25 cellular contexts compared by ENCODE assay signal in the genomic region with DNA sequence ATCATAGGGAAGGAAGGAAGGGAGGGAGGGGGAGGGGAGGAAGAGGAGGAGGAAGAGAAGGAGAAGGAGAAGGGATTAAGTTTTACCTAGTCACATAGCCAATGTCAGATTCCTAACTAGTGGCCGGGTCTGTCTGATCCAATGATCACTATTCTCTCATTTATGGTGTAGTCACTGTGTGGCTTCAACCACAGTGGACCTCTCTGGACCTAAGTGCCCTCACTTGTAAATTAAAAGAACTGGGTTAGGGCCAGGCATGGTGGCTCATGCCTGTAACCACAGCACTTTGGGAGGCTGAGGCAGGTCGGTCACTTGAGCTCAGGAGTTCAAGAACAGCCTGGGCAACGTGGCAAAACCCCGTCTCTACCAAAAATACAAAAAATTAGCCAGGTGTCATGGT. TPM values are rescaled to one million over a fixed set of nuclear protein-coding genes. Genes with fewer than 3 reads are reported as not detected.
DNase-seq lines count a peak whose midpoint lies in the region; ATAC-seq and TF ChIP-seq lines count a peak whose summit lies in the region.
"Had no signal": no experiment of that assay in that cellular context is flagged by ENCODE, and none has a peak within 500 bp of the region (broad histone marks: within the 10 kb centered on the region; RNA-seq: fewer than 3 reads in every experiment).

No MANE protein-coding gene starts in this region.

- H3K4me1 Mint-ChIP-seq in chondrocyte (ENCODE audit: low read depth) (peaks cover 82% of the 10 kb centered on the region), nephron progenitor cell (peaks cover 35% of the 10 kb centered on the region)
- peaks cover 14% of the 10 kb centered on the region for H3K4me1 Mint-ChIP-seq in activated T-helper 17 cell treated with anti-CD3 and anti-CD28 coated beads, Interleukin-2, amount 50 U/mL, for 72 hours

- peak overlapping the region; percentile 94 for H3K4ac ChIP-seq in IMR-90 (ENCODE audit: low read depth, low read length)

- H2BK20ac ChIP-seq in IMR-90 (ENCODE audit: low read depth, low read length), result peak overlapping the region; percentile 97

- in situ Hi-C loops in IMR-90 (cut with MboI; ENCODE audit: low sequenced_read_pairs), result loop anchor here (25.0 kb wide), 1 partner anchor 683 kb away; the partner anchor contains the start of genes MEPCE, PPP1R35 and ZCWPW1

- H2BK5ac ChIP-seq in IMR-90 (ENCODE audit: low read depth, low read length, poor library complexity, severe bottlenecking), result peak overlapping the region; percentile 92

- intact Hi-C loops in IMR-90 (cut with micrococcal nuclease), result no loop called here

- H3K4me2 ChIP-seq in IMR-90 (ENCODE audit: low read depth, low read length), result no peak overlapping the region

- peak overlapping the region; percentile 91; the same call in 2 of the 3 replicates for H2BK15ac ChIP-seq in IMR-90 (ENCODE audit: low read depth, low read length)

- TF ChIP-seq RAD21 in IMR-90 (IDR thresholded peaks at IDR 0.05; ENCODE audit: low read length), result no peak

- dilution Hi-C loops in IMR-90 (cut with HindIII; ENCODE audit: low sequenced_read_pairs, unreplicated experiment), result no loop called here

- peak overlapping the region in 1 of 2 experiments; percentile 82 for H4K8ac ChIP-seq in IMR-90 (ENCODE audit: low read depth in 2 of 2, low read length in 2 of 2)

- H3K79me2 ChIP-seq in ACC112 (ENCODE audit: control insufficient read depth, insufficient read depth, low read length, unreplicated experiment), result peaks cover 15% of the 10 kb centered on the region

- H3K56ac ChIP-seq in IMR-90 (ENCODE audit: extremely low read depth, insufficient read depth, low read length), result no peak overlapping the region

- TF ChIP-seq POLR2A in IMR-90 (IDR thresholded peaks at IDR 0.05; ENCODE audit: low read depth, low read length), result no peak

- CTCF ChIA-PET in IMR-90 (lab: Yijun Ruan, JAX), result no interaction called here

- H3K18ac ChIP-seq in IMR-90 (ENCODE audit: low read depth, low read length), result peak overlapping the region; percentile 5; the same call in 1 of the 2 replicates

- POLR2A ChIA-PET in IMR-90 (lab: Charles Lee; ENCODE audit: unreplicated experiment), result no interaction called here

- H3K27me3 Mint-ChIP-seq in chondrocyte (ENCODE audit: low read depth) (no peaks in the 10 kb centered on the region), nephron progenitor cell (ENCODE audit: low read depth, poor library complexity) (peaks cover 12% of the 10 kb centered on the region)
- H3K27me3 Mint-ChIP-seq in activated T-helper 17 cell treated with anti-CD3 and anti-CD28 coated beads, Interleukin-2, amount 50 U/mL, for 72 hours, result peaks cover 40% of the 10 kb centered on the region

- WGBS in IMR-90 (ENCODE audit: extremely low coverage in 2 of 2, insufficient read length in 1 of 2), 2 experiments, result no CpG with 5 or more reads among the region's 4 CpGs

- no peaks in the 10 kb centered on the region for H3K9me3 ChIP-seq in IMR-90 (ENCODE audit: control insufficient read depth, insufficient read depth, low read length)
- H3K9me3 ChIP-seq: esophagus muscularis mucosa, gastrocnemius medialis, lower lobe of right lung, neutrophil had no signal

- H3K27ac Mint-ChIP-seq in chondrocyte (ENCODE audit: unreplicated experiment) (peak overlapping the region; percentile 84), nephron progenitor cell (peak overlapping the region; percentile 69)
- H3K27ac Mint-ChIP-seq in activated T-helper 17 cell treated with anti-CD3 and anti-CD28 coated beads, Interleukin-2, amount 50 U/mL, for 72 hours, result no peak overlapping the region
- H3K27ac Mint-ChIP-seq: activated B cell treated with CpG ODN at 0.5 μM for 24 hours; activated naive CD8-positive, alpha-beta T cell; CD14-positive monocyte; effector memory CD8-positive, alpha-beta T cell had no signal

- H2AFZ ChIP-seq in ACC112 (ENCODE audit: low read length, unreplicated experiment) (no peak overlapping the region), IMR-90 (replicated peaks; ENCODE audit: low read length, poor library complexity) (peak overlapping the region; percentile 8)

- BruUV-seq in IMR-90 (replicated peaks; lab: Mats Ljungman, UMichigan), result no TSS peak

- H4K20me1 ChIP-seq in IMR-90 (ENCODE audit: insufficient read depth, low read length), result no peaks in the 10 kb centered on the region

- peak overlapping the region; percentile 94 for H2AK5ac ChIP-seq in IMR-90 (ENCODE audit: low read depth, low read length)

- DNase-seq in IMR-90 (no peak), chondrocyte (ENCODE audit: low spot score) (no peak), nephron progenitor cell (no peak), NCI-H345 treated with DMSO at 0.1 percent for 48 hours (lab: John Stamatoyannopoulos, UW; ENCODE audit: unreplicated experiment) (no peak)
- DNase-seq: activated B cell treated with CpG ODN at 0.5 μM for 24 hours; activated CD8-positive, alpha-beta memory T cell treated with anti-CD3 and anti-CD28 coated beads, Interleukin-2, amount 50 U/mL, for 48 hours; Calu3; effector memory CD8-positive, alpha-beta T cell; gastrocnemius medialis; lower lobe of right lung; NCI-H1105 treated with DMSO at 0.1 percent for 48 hours; NCI-H2029; NCI-H748 treated with DMSO at 0.1 percent for 48 hours; stimulated activated CD4-positive, alpha-beta T cell treated with anti-CD3 and anti-CD28 coated beads, Interleukin-2, amount 100 ng/mL, for 24 hours had no signal

- TF ChIP-seq CTCF in IMR-90 (conservative IDR thresholded peaks at IDR 0.05; ENCODE audit: low read depth, low read length) (no peak), chondrocyte (IDR thresholded peaks at IDR 0.05) (no peak), nephron progenitor cell (IDR thresholded peaks at IDR 0.05) (no peak)

- H3K14ac ChIP-seq in IMR-90 (replicated peaks; ENCODE audit: low read depth, low read length), result peak overlapping the region; percentile 73

- no peak for ATAC-seq in IMR-90 (ENCODE audit: low read depth)
- ATAC-seq in GM19351 (IDR thresholded peaks at IDR 0.05; ENCODE audit: unreplicated experiment), result no peak
- no peak for ATAC-seq in activated T-helper 17 cell treated with anti-CD3 and anti-CD28 coated beads, Interleukin-2, amount 50 U/mL, for 72 hours (replicated peaks)
- ATAC-seq in HG02981 (IDR thresholded peaks at IDR 0.05; ENCODE audit: unreplicated experiment), result no peak
- ATAC-seq: effector memory CD8-positive, alpha-beta T cell; gastrocnemius medialis; lower lobe of right lung had no signal

- H3K4me3 Mint-ChIP-seq in chondrocyte (ENCODE audit: unreplicated experiment) (no peak overlapping the region), nephron progenitor cell (no peak overlapping the region)
- H3K4me3 Mint-ChIP-seq in activated T-helper 17 cell treated with anti-CD3 and anti-CD28 coated beads, Interleukin-2, amount 50 U/mL, for 72 hours, result no peak overlapping the region
- H3K4me3 Mint-ChIP-seq: activated B cell treated with CpG ODN at 0.5 μM for 24 hours; activated naive CD8-positive, alpha-beta T cell; CD14-positive monocyte; effector memory CD8-positive, alpha-beta T cell had no signal

- H2BK120ac ChIP-seq in IMR-90 (ENCODE audit: low read depth, low read length), result peak overlapping the region; percentile 91

- H3K9me3 Mint-ChIP-seq in chondrocyte (ENCODE audit: low read depth) (no peaks in the 10 kb centered on the region), nephron progenitor cell (no peaks in the 10 kb centered on the region)
- H3K9me3 Mint-ChIP-seq in activated T-helper 17 cell treated with anti-CD3 and anti-CD28 coated beads, Interleukin-2, amount 50 U/mL, for 72 hours, result no peaks in the 10 kb centered on the region
- H3K9me3 Mint-ChIP-seq: activated B cell treated with CpG ODN at 0.5 μM for 24 hours; effector memory CD8-positive, alpha-beta T cell had no signal

- H3K36me3 Mint-ChIP-seq in chondrocyte (ENCODE audit: low read depth) (no peaks in the 10 kb centered on the region), nephron progenitor cell (ENCODE audit: low read depth) (no peaks in the 10 kb centered on the region)
- no peaks in the 10 kb centered on the region for H3K36me3 Mint-ChIP-seq in activated T-helper 17 cell treated with anti-CD3 and anti-CD28 coated beads, Interleukin-2, amount 50 U/mL, for 72 hours (ENCODE audit: low read depth)
- H3K36me3 Mint-ChIP-seq: activated naive CD8-positive, alpha-beta T cell; CD14-positive monocyte had no signal

- peak overlapping the region; percentile 23; the same call in 1 of the 2 replicates for H4K5ac ChIP-seq in IMR-90 (ENCODE audit: low read depth, low read length)

- peaks cover 26% of the 10 kb centered on the region for H3K9me1 ChIP-seq in IMR-90 (ENCODE audit: insufficient read depth, low read length)

- H3K9ac ChIP-seq in IMR-90 (ENCODE audit: low read depth, low read length), result no peak overlapping the region

- H3K27ac ChIP-seq in ACC112 (ENCODE audit: low read depth, low read length) (peak overlapping the region; percentile 100), IMR-90 (ENCODE audit: insufficient read depth, low read length) (no peak overlapping the region; the same call in 1 of the 2 replicates)
- H3K27ac ChIP-seq: lower lobe of right lung, neutrophil had no signal

- peaks cover 68% of the 10 kb centered on the region for H3K4me1 ChIP-seq in ACC112 (ENCODE audit: control insufficient read depth, insufficient read depth, low read length, unreplicated experiment)
- peaks cover 21% of the 10 kb centered on the region for H3K4me1 ChIP-seq in IMR-90 (ENCODE audit: control insufficient read depth, insufficient read depth, low read length)

- H3K36me3 ChIP-seq in ACC112 (ENCODE audit: insufficient read depth, low read length) (no peaks in the 10 kb centered on the region), IMR-90 (ENCODE audit: control insufficient read depth, insufficient read depth, low read length) (no peaks in the 10 kb centered on the region)
- H3K36me3 ChIP-seq: esophagus muscularis mucosa, gastrocnemius medialis, lower lobe of right lung, neutrophil had no signal

- peak overlapping the region; percentile 87 for H4K91ac ChIP-seq in IMR-90 (ENCODE audit: insufficient read depth, low read depth, low read length)

- H3K79me1 ChIP-seq in IMR-90 (ENCODE audit: low read depth in 1 of 2, low read length in 2 of 2), result peaks cover 4 to 35% of the 10 kb centered on the region in 2 experiments; a peak in 2 of 4 replicates

- H3K27me3 ChIP-seq in ACC112 (ENCODE audit: insufficient read depth, low read length), result no peaks in the 10 kb centered on the region
- H3K27me3 ChIP-seq in IMR-90 (ENCODE audit: control insufficient read depth, insufficient read depth, low read length), result no peaks in the 10 kb centered on the region
- H3K27me3 ChIP-seq: esophagus muscularis mucosa had no signal

- peak overlapping the region; percentile 83; the same call in 1 of the 2 replicates for H3K23ac ChIP-seq in IMR-90 (ENCODE audit: low read depth, low read length)

- H3K4me3 ChIP-seq in ACC112 (ENCODE audit: low read depth, low read length), result no peak overlapping the region
- H3K4me3 ChIP-seq in IMR-90 (ENCODE audit: insufficient read depth, low read depth, low read length), result no peak overlapping the region
- H3K4me3 ChIP-seq: esophagus muscularis mucosa, gastrocnemius medialis, lower lobe of right lung, skin epidermis had no signal

- H2AK9ac ChIP-seq in IMR-90 (replicated peaks; ENCODE audit: low read depth, low read length, poor library complexity), result no peak overlapping the region

RNA-seq across cellular contexts. Expression of gene SERPINE1, which starts 6.6 kb away (rescaled TPM):
- total RNA-seq in IMR-90 (2012; rRNA removed) (1,441 and 1,485 TPM in 2 replicates), chondrocyte (794 to 1,203 TPM (median 1,180 TPM) in 3 replicates)
- polyA plus RNA-seq in IMR-90 (2012; rRNA removed), result 2,783 and 2,870 TPM in 2 replicates
- 1,325 and 1,597 TPM in 2 replicates for polyA plus RNA-seq in IMR-90 (2012; cell fraction: cytosol; rRNA removed)
- polyA plus RNA-seq in IMR-90 (2012; cell fraction: nucleus; rRNA removed; ENCODE audit: low replicate concordance), result 924 and 1,074 TPM in 2 replicates
- total RNA-seq in activated T-helper 17 cell treated with anti-CD3 and anti-CD28 coated beads, Interleukin-2, amount 50 U/mL, for 72 hours, result 1 to 10 TPM in 1 of 2 donors, under 1 TPM in 1; 0.30 to 4.5 TPM
- total RNA-seq: activated B cell treated with CpG ODN at 0.5 μM for 24 hours had no signal

RNA-seq across cellular contexts. Expression of gene AP1S1, which starts 34.0 kb away (rescaled TPM):
- 233 and 295 TPM in 2 replicates for total RNA-seq in IMR-90 (2012; rRNA removed)
- polyA plus RNA-seq in IMR-90 (2012; rRNA removed), result 178 and 187 TPM in 2 replicates
- polyA plus RNA-seq in IMR-90 (2012; cell fraction: cytosol; rRNA removed), result 282 and 325 TPM in 2 replicates
- polyA plus RNA-seq in IMR-90 (2012; cell fraction: nucleus; rRNA removed; ENCODE audit: low replicate concordance), result 110 and 121 TPM in 2 replicates
- 55.9 to 60.5 TPM (median 60.4 TPM) in 3 replicates for total RNA-seq in chondrocyte
- 10 to 100 TPM; 27.4 to 59.8 TPM for total RNA-seq in activated T-helper 17 cell treated with anti-CD3 and anti-CD28 coated beads, Interleukin-2, amount 50 U/mL, for 72 hours

RNA-seq across cellular contexts. Expression of gene TRIM56, which starts 35.0 kb away (rescaled TPM):
- total RNA-seq in IMR-90 (2012; rRNA removed) (3.9 and 4.4 TPM in 2 replicates), chondrocyte (26.1 to 35.7 TPM (median 30.4 TPM) in 3 replicates)
- polyA plus RNA-seq in IMR-90 (2012; rRNA removed), result 4.7 and 5.9 TPM in 2 replicates
- 2.7 and 2.9 TPM in 2 replicates for polyA plus RNA-seq in IMR-90 (2012; cell fraction: cytosol; rRNA removed)
- polyA plus RNA-seq in IMR-90 (2012; cell fraction: nucleus; rRNA removed; ENCODE audit: low replicate concordance), result 10.6 and 11.6 TPM in 2 replicates
- total RNA-seq in activated T-helper 17 cell treated with anti-CD3 and anti-CD28 coated beads, Interleukin-2, amount 50 U/mL, for 72 hours, result 10 to 100 TPM; 45.4 to 55.5 TPM

RNA-seq across cellular contexts. Expression of gene VGF, which starts 45.1 kb away (rescaled TPM):
- total RNA-seq in IMR-90 (2012; rRNA removed), result 0.18 and 0.28 TPM in 2 replicates
- 0.50 and 0.59 TPM in 2 replicates for polyA plus RNA-seq in IMR-90 (2012; rRNA removed)
- 0.64 and 0.82 TPM in 2 replicates for polyA plus RNA-seq in IMR-90 (2012; cell fraction: cytosol; rRNA removed)
- 0.36 and 0.83 TPM in 2 replicates for polyA plus RNA-seq in IMR-90 (2012; cell fraction: nucleus; rRNA removed; ENCODE audit: low replicate concordance)
- 0.22 to 0.26 TPM in 2 of 3 replicates, not detected in the other for total RNA-seq in chondrocyte
- total RNA-seq in activated T-helper 17 cell treated with anti-CD3 and anti-CD28 coated beads, Interleukin-2, amount 50 U/mL, for 72 hours, result under 1 TPM; 0.13 to 0.48 TPM
- total RNA-seq: gastrocnemius medialis had no signal
- polyA plus RNA-seq: CD14-positive monocyte had no signal

RNA-seq across cellular contexts. Expression of gene NAT16, which starts 59.8 kb away (rescaled TPM):
- total RNA-seq in IMR-90 (2012; rRNA removed) (not detected in 2 replicates), chondrocyte (not detected in 3 replicates)
- 0.03 and 0.05 TPM in 2 replicates for polyA plus RNA-seq in IMR-90 (2012; rRNA removed)
- 0.02 and 0.04 TPM in 2 replicates for polyA plus RNA-seq in IMR-90 (2012; cell fraction: cytosol; rRNA removed)
- polyA plus RNA-seq in IMR-90 (2012; cell fraction: nucleus; rRNA removed; ENCODE audit: low replicate concordance), result 0.25 and 0.53 TPM in 2 replicates
- not detected for total RNA-seq in activated T-helper 17 cell treated with anti-CD3 and anti-CD28 coated beads, Interleukin-2, amount 50 U/mL, for 72 hours
- total RNA-seq: activated B cell treated with CpG ODN at 0.5 μM for 24 hours, Calu3, Daoy, esophagus muscularis mucosa, gastrocnemius medialis, kidney epithelial cell, lower lobe of right lung had no signal
- polyA plus RNA-seq: CD14-positive monocyte had no signal

Comparison
In these comparisons a context has a peak if more than half of its experiments do, and no peak if none do; other contexts are left out.
1. RNA of gene SERPINE1, which starts 6.6 kb away (total RNA-seq): 1,441 to 1,485 TPM in IMR-90 and 794 to 1,203 TPM in chondrocyte; 0.30 to 4.5 TPM in activated T-helper 17 cell treated with anti-CD3 and anti-CD28 coated beads, Interleukin-2, amount 50 U/mL, for 72 hours; every median in the first group is over 100 times any median in the second.